Comparison of ENCODE assay signal across 28 cellular contexts in genomic region chr12:89476889-89477288, GRCh38.
"Had no signal": no experiment of that assay in that cellular context is flagged by ENCODE, and none has a peak within 500 bp of the region (broad histone marks: within the 10 kb centered on the region; RNA-seq: fewer than 3 reads in every experiment).

No MANE protein-coding gene starts in this region.

- FAIRE-seq: astrocyte, endothelial cell of umbilical vein, TTC549 had no signal

- H2AFZ ChIP-seq: neural progenitor cell, parathyroid adenoma had no signal

- H3K4me1 ChIP-seq: neural progenitor cell, parathyroid adenoma, psoas muscle, thyroid gland had no signal

- H3K9me3 Mint-ChIP-seq: effector memory CD8-positive, alpha-beta T cell; mesothelial cell of epicardium; naive B cell; neural progenitor cell; stimulated activated naive CD8-positive, alpha-beta T cell treated with anti-CD3 and anti-CD28 coated beads, Interleukin-15, amount 100 ng/mL, for 72 hours had no signal

- H3K4me1 Mint-ChIP-seq: neural progenitor cell had no signal

- H3K27me3 Mint-ChIP-seq: effector memory CD8-positive, alpha-beta T cell; naive B cell; stimulated activated naive CD8-positive, alpha-beta T cell treated with anti-CD3 and anti-CD28 coated beads, Interleukin-15, amount 100 ng/mL, for 72 hours had no signal

- H3K27ac Mint-ChIP-seq: mesothelial cell of epicardium; neural progenitor cell; stimulated activated naive CD8-positive, alpha-beta T cell treated with anti-CD3 and anti-CD28 coated beads, Interleukin-15, amount 100 ng/mL, for 72 hours had no signal

- DNase-seq: activated CD4-positive, alpha-beta T cell treated with anti-CD3 and anti-CD28 coated beads for 48 hours; activated CD8-positive, alpha-beta T cell treated with anti-CD3 and anti-CD28 coated beads, Interleukin-2, amount 10 ng/mL, durations not matched to agents 7 days and 5 days; activated effector memory CD4-positive, alpha-beta T cell treated with anti-CD3 and anti-CD28 coated beads, Interleukin-2, amount 50 U/mL, for 16 hours; activated naive CD4-positive, alpha-beta T cell treated with anti-CD3 and anti-CD28 coated beads, Interleukin-2, amount 50 U/mL, for 16 hours; amniotic stem cell; brain microvascular endothelial cell; cortex of kidney; effector memory CD8-positive, alpha-beta T cell; foreskin melanocyte; islet precursor cell; left ventricle myocardium superior; mammary epithelial cell; naive B cell; occipital lobe; psoas muscle; stimulated activated CD4-positive, alpha-beta T cell treated with anti-CD3 and anti-CD28 coated beads, Interleukin-2, amount 100 ng/mL, for 48 hours; stimulated activated naive CD8-positive, alpha-beta T cell treated with anti-CD3 and anti-CD28 coated beads, Interleukin-15, amount 100 ng/mL, for 72 hours; substantia nigra; T-helper 1 cell; thyroid gland; upper lobe of right lung had no signal

- H3K27ac ChIP-seq: brain microvascular endothelial cell, neural progenitor cell, parathyroid adenoma, psoas muscle, thyroid gland, upper lobe of right lung, VCaP had no signal

- H3K36me3 Mint-ChIP-seq: naive B cell, neural progenitor cell had no signal

- H3K9ac ChIP-seq: neural progenitor cell, parathyroid adenoma had no signal

- H3K79me2 ChIP-seq: parathyroid adenoma had no signal

- H3K4me3 Mint-ChIP-seq: activated CD8-positive, alpha-beta T cell treated with anti-CD3 and anti-CD28 coated beads, Interleukin-2, amount 10 ng/mL, durations not matched to agents 7 days and 5 days; mesothelial cell of epicardium; neural progenitor cell; stimulated activated naive CD8-positive, alpha-beta T cell treated with anti-CD3 and anti-CD28 coated beads, Interleukin-15, amount 100 ng/mL, for 72 hours had no signal

- H3K4me3 ChIP-seq: neural progenitor cell, psoas muscle, thyroid gland, upper lobe of right lung had no signal

- H3K36me3 ChIP-seq: brain microvascular endothelial cell, neural progenitor cell, thyroid gland, upper lobe of right lung had no signal

- H3K4me2 ChIP-seq: neural progenitor cell had no signal

- H3K27me3 ChIP-seq: brain microvascular endothelial cell, neural progenitor cell, thyroid gland, upper lobe of right lung had no signal

- ATAC-seq: left ventricle myocardium superior; psoas muscle; stimulated activated naive CD8-positive, alpha-beta T cell treated with anti-CD3 and anti-CD28 coated beads, Interleukin-15, amount 100 ng/mL, for 72 hours; upper lobe of right lung had no signal

- H3K9me3 ChIP-seq: psoas muscle, thyroid gland, upper lobe of right lung had no signal
